Comparison of ENCODE assay signal across 25 cellular contexts in the genomic region with DNA sequence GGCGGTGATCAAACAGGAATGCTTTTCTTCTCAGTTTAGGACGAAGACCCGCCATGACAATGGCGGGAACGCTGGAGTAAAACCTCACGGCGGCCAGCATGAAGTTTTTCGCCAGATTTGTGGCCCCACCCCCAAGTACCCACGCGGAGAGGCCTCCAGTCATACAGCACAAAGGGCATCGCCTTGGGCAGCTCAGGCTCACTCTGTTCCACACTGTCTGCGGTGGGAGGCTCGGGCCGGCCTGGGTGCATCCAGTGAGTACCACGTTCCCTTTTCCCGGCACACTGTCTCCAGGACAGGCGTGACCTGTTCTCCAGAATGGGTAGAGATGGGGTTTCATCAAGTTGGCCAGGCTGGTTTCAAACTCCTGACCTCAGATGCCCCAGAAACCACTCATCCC.
"Had no signal": no experiment of that assay in that cellular context is flagged by ENCODE, and none has a peak within 500 bp of the region (broad histone marks: within the 10 kb centered on the region; RNA-seq: fewer than 3 reads in every experiment).

No MANE protein-coding gene starts in this region.

- FAIRE-seq: islet of Langerhans, urothelium cell line had no signal

- H3K4me2 ChIP-seq: smooth muscle cell had no signal

- H3K9me3 ChIP-seq: heart left ventricle, neutrophil, right atrium auricular region, right lobe of liver, suprapubic skin, thoracic aorta, tibial artery, upper lobe of right lung had no signal

- H3K4me1 ChIP-seq: parathyroid adenoma, upper lobe of right lung had no signal

- H3K27me3 ChIP-seq: heart left ventricle, neutrophil, right atrium auricular region, right lobe of liver, suprapubic skin, tibial artery, upper lobe of right lung had no signal

- H3K9ac ChIP-seq: parathyroid adenoma had no signal

- DNase-seq: glutamatergic neuron; heart left ventricle; hypothalamus; immature natural killer cell; mesenchymal stem cell; naive thymus-derived CD8-positive, alpha-beta T cell; occipital lobe; stimulated activated CD4-positive, alpha-beta T cell treated with anti-CD3 and anti-CD28 coated beads, Interleukin-12 subunit alpha, Interleukin-12 subunit beta, amount 100 ng/mL, for 4 hours; stimulated activated CD4-positive, alpha-beta T cell treated with anti-CD3 and anti-CD28 coated beads, Interleukin-15, amount 100 ng/mL, for 24 hours; stimulated activated CD4-positive, alpha-beta T cell treated with anti-CD3 and anti-CD28 coated beads, Interleukin-2, amount 100 ng/mL, for 24 hours; stimulated activated CD4-positive, alpha-beta T cell treated with anti-CD3 and anti-CD28 coated beads, Interleukin-4, amount 100 ng/mL, for 1 hour; stimulated activated naive B cell treated with anti-CD40 and anti-IgM and Interleukin-4, amounts not matched to agents 10 μg/mL and 1 μg/mL and 100 μg/mL, for 72 hours; stimulated activated naive CD8-positive, alpha-beta T cell treated with anti-CD3 and anti-CD28 coated beads, Interleukin-15, Interleukin-2, amounts not matched to agents 100 U/mL and 50 U/mL, for 24 hours; tibial artery; trophoblast cell; upper lobe of right lung had no signal

- ATAC-seq: heart left ventricle; naive thymus-derived CD8-positive, alpha-beta T cell; stimulated activated naive B cell treated with anti-CD40 and anti-IgM and Interleukin-4, amounts not matched to agents 10 μg/mL and 1 μg/mL and 100 μg/mL, for 72 hours; stimulated activated naive CD8-positive, alpha-beta T cell treated with anti-CD3 and anti-CD28 coated beads, Interleukin-15, Interleukin-2, amounts not matched to agents 100 U/mL and 50 U/mL, for 24 hours; upper lobe of right lung had no signal

- H3K4me3 ChIP-seq: heart left ventricle, right atrium auricular region, right lobe of liver, smooth muscle cell, suprapubic skin, thoracic aorta, tibial artery, upper lobe of right lung had no signal

- H3K27ac ChIP-seq: heart left ventricle, neutrophil, parathyroid adenoma, right atrium auricular region, right lobe of liver, suprapubic skin, thoracic aorta, tibial artery, upper lobe of right lung had no signal

- H2AFZ ChIP-seq: parathyroid adenoma had no signal
